In genomic region chr19:49915271-49915670, GRCh38 we compare ENCODE assay signal across 16 cellular contexts. TPM values are rescaled to one million over a fixed set of nuclear protein-coding genes. Genes with fewer than 3 reads are reported as not detected.
DNase-seq lines count a peak whose midpoint lies in the region; ATAC-seq, FAIRE-seq and TF ChIP-seq lines count a peak whose summit lies in the region.
"Had no signal": no experiment of that assay in that cellular context is flagged by ENCODE, and none has a peak within 500 bp of the region (broad histone marks: within the 10 kb centered on the region; RNA-seq: fewer than 3 reads in every experiment).

No MANE protein-coding gene starts in this region.

- no peak overlapping the region for H3K4me3 Mint-ChIP-seq in effector memory CD8-positive, alpha-beta T cell
- no peak overlapping the region for H3K4me3 Mint-ChIP-seq in type B pancreatic cell

- BruUV-seq in OCI-LY7 (replicated peaks; lab: Mats Ljungman, UMichigan), result no TSS peak

- H3K4me3 ChIP-seq in OCI-LY7 (ENCODE audit: low read depth, low read length, poor library complexity, severe bottlenecking), result no peak overlapping the region
- H3K4me3 ChIP-seq in small intestine (ENCODE audit: low read depth in 1 of 2, low read length in 2 of 2), result no peak overlapping the region
- H3K4me3 ChIP-seq in gastroesophageal sphincter, result no peak overlapping the region

- peaks cover 14% of the 10 kb centered on the region for H3K4me1 ChIP-seq in OCI-LY7 (ENCODE audit: insufficient read depth, low read length, poor library complexity, severe bottlenecking)
- H3K4me1 ChIP-seq in small intestine (ENCODE audit: control insufficient read depth in 2 of 2, insufficient read depth in 1 of 2, low read depth in 1 of 2, low read length in 1 of 2), result no peaks in the 10 kb centered on the region
- peaks cover 0 to 30% (median 8%) of the 10 kb centered on the region in 3 donors for H3K4me1 ChIP-seq in gastroesophageal sphincter

- ATAC-seq in activated naive CD4-positive, alpha-beta T cell treated with anti-CD3 and anti-CD28 coated beads, Interleukin-2, amount 50 U/mL, for 72 hours, result no peak
- ATAC-seq in effector memory CD8-positive, alpha-beta T cell (replicated peaks), result no peak
- no peak for ATAC-seq in GM18870 (IDR thresholded peaks at IDR 0.05; ENCODE audit: unreplicated experiment)
- ATAC-seq in gastroesophageal sphincter, result no peak

- H2AFZ ChIP-seq in OCI-LY7 (ENCODE audit: low read length), result no peak overlapping the region

- no peak for TF ChIP-seq POLR2A in gastroesophageal sphincter (IDR thresholded peaks at IDR 0.05)

- no peak for DNase-seq in activated naive CD4-positive, alpha-beta T cell treated with anti-CD3 and anti-CD28 coated beads, Interleukin-2, amount 50 U/mL, for 72 hours (ENCODE audit: low spot score in 2 of 2)
- no peak for DNase-seq in activated naive CD4-positive, alpha-beta T cell treated with Interleukin-2 at 50 U/mL for 16 hours
- no peak for DNase-seq in OCI-LY7 (ENCODE audit: low spot score)
- no peak for DNase-seq in effector memory CD8-positive, alpha-beta T cell
- DNase-seq in type B pancreatic cell (ENCODE audit: extremely low spot score, unreplicated experiment), result no peak
- DNase-seq in small intestine, result no peak
- DNase-seq: activated CD4-positive, CD25-positive, alpha-beta regulatory T cell; activated T-cell treated with anti-CD3 and anti-CD28 coated beads, Interleukin-2, amount 50 U/mL, for 48 hours; effector memory CD4-positive, alpha-beta T cell; islet precursor cell; NCI-H1092 treated with DMSO at 0.1 percent for 48 hours; NCI-H226; stimulated activated CD4-positive, alpha-beta T cell treated with anti-CD3 and anti-CD28 coated beads, Interleukin-12 subunit alpha, Interleukin-12 subunit beta, amount 100 ng/mL, for 4 hours had no signal

- peak; percentile 43 for TF ChIP-seq CTCF in OCI-LY7 (conservative IDR thresholded peaks at IDR 0.05; ENCODE audit: low read length)
- peak; percentile 49 for TF ChIP-seq CTCF in type B pancreatic cell (conservative IDR thresholded peaks at IDR 0.05)
- no peak for TF ChIP-seq CTCF in gastroesophageal sphincter (IDR thresholded peaks at IDR 0.05)

- no peak for TF ChIP-seq EP300 in gastroesophageal sphincter (IDR thresholded peaks at IDR 0.05)

- peaks cover 93% of the 10 kb centered on the region for H3K36me3 ChIP-seq in OCI-LY7 (ENCODE audit: insufficient read depth, low read length)
- peaks cover 0 to 4% of the 10 kb centered on the region in 2 donors for H3K36me3 ChIP-seq in small intestine (ENCODE audit: control insufficient read depth in 2 of 2, insufficient read depth in 2 of 2, low read length in 2 of 2)
- H3K36me3 ChIP-seq in gastroesophageal sphincter, result peaks cover 0 to 67% of the 10 kb centered on the region in 2 donors

- no peaks in the 10 kb centered on the region for H3K9me2 ChIP-seq in OCI-LY7 (ENCODE audit: insufficient read depth, low read length)

- H3K27me3 ChIP-seq in small intestine (ENCODE audit: control insufficient read depth in 2 of 2, insufficient read depth in 2 of 2, low read length in 2 of 2) (no peaks in the 10 kb centered on the region), gastroesophageal sphincter (no peaks in the 10 kb centered on the region)

- WGBS in small intestine, 3 donors, result 97 to 98% (median 97%) methylated on average over 6 of the region's 6 CpGs
- 98 to 100% methylated on average over 2 to 6 of the region's 6 CpGs for WGBS in gastroesophageal sphincter (ENCODE audit: low coverage in 1 of 2), 2 donors

- H3K27me3 Mint-ChIP-seq in effector memory CD8-positive, alpha-beta T cell, result no peaks in the 10 kb centered on the region
- no peaks in the 10 kb centered on the region for H3K27me3 Mint-ChIP-seq in type B pancreatic cell

- H3K9me3 ChIP-seq in OCI-LY7 (ENCODE audit: low read length), result no peaks in the 10 kb centered on the region
- H3K9me3 ChIP-seq in small intestine (ENCODE audit: control insufficient read depth, low read depth), result no peaks in the 10 kb centered on the region
- H3K9me3 ChIP-seq in gastroesophageal sphincter, result no peaks in the 10 kb centered on the region

- H4K20me1 ChIP-seq in OCI-LY7 (ENCODE audit: insufficient read depth, low read length), result peaks cover 6% of the 10 kb centered on the region; the same call in 1 of the 2 replicates

- no peak overlapping the region for H3K4me2 ChIP-seq in OCI-LY7 (ENCODE audit: low read length)

- peaks cover 12 to 56% of the 10 kb centered on the region in 2 donors for H3K36me3 Mint-ChIP-seq in activated naive CD4-positive, alpha-beta T cell treated with anti-CD3 and anti-CD28 coated beads, Interleukin-2, amount 50 U/mL, for 72 hours
- H3K36me3 Mint-ChIP-seq in effector memory CD8-positive, alpha-beta T cell (ENCODE audit: insufficient read depth), result peaks cover 40% of the 10 kb centered on the region
- peaks cover 39% of the 10 kb centered on the region for H3K36me3 Mint-ChIP-seq in type B pancreatic cell

- no peaks in the 10 kb centered on the region for H3K9me3 Mint-ChIP-seq in activated naive CD4-positive, alpha-beta T cell treated with anti-CD3 and anti-CD28 coated beads, Interleukin-2, amount 50 U/mL, for 72 hours
- H3K9me3 Mint-ChIP-seq in effector memory CD8-positive, alpha-beta T cell, result no peaks in the 10 kb centered on the region
- H3K9me3 Mint-ChIP-seq in type B pancreatic cell, result peaks cover 4% of the 10 kb centered on the region

- H3K27ac ChIP-seq in OCI-LY7 (ENCODE audit: low read depth, low read length, poor library complexity, severe bottlenecking) (no peak overlapping the region), small intestine (ENCODE audit: low read depth in 1 of 2, low read length in 1 of 2) (no peak overlapping the region), gastroesophageal sphincter (no peak overlapping the region)

- H3K27ac Mint-ChIP-seq in activated naive CD4-positive, alpha-beta T cell treated with anti-CD3 and anti-CD28 coated beads, Interleukin-2, amount 50 U/mL, for 72 hours, result peak overlapping the region; percentile 4 to 17
- peak overlapping the region; percentile 23 to 86 for H3K27ac Mint-ChIP-seq in effector memory CD8-positive, alpha-beta T cell
- no peak overlapping the region for H3K27ac Mint-ChIP-seq in type B pancreatic cell

- H3K4me1 Mint-ChIP-seq in effector memory CD8-positive, alpha-beta T cell (ENCODE audit: low read depth in 2 of 2), result peaks cover 19 to 24% of the 10 kb centered on the region in 2 donors
- H3K4me1 Mint-ChIP-seq in type B pancreatic cell (ENCODE audit: unreplicated experiment), result peaks cover 35% of the 10 kb centered on the region

- intact Hi-C loops in OCI-LY7 (cut with micrococcal nuclease; ENCODE audit: unreplicated experiment), result no loop called here

- POLR2A ChIA-PET in OCI-LY7 (lab: Charles Lee), result no interaction called here

- peaks cover 59% of the 10 kb centered on the region for H3K79me2 ChIP-seq in OCI-LY7 (ENCODE audit: insufficient read depth, low read depth, low read length)

- FAIRE-seq in small intestine (lab: Jason Lieb, UNC), result no peak

- CTCF ChIA-PET in OCI-LY7 (lab: Charles Lee; ENCODE audit: unreplicated experiment), result no interaction called here

RNA-seq across cellular contexts. Expression of gene ATF5, which starts 13.7 kb away (rescaled TPM):
- 10 to 100 TPM in 1 of 2 donors, 1 to 10 TPM in 1; 7.7 to 13.2 TPM for total RNA-seq in activated naive CD4-positive, alpha-beta T cell treated with anti-CD3 and anti-CD28 coated beads, Interleukin-2, amount 50 U/mL, for 72 hours
- 265 and 268 TPM in 2 replicates for total RNA-seq in OCI-LY7 (2014; rRNA removed; shearing (Covaris generic))
- total RNA-seq in OCI-LY7 (2022) (527 and 597 TPM in 2 replicates), type B pancreatic cell (ENCODE audit: low replicate concordance) (18.1 and 21.4 TPM in 2 replicates), gastroesophageal sphincter (10 to 100 TPM; 12.3 to 22.7 (median 16.7) TPM)
- polyA plus RNA-seq in small intestine, result 10 to 100 TPM; 40.2 to 51.7 (median 44.3) TPM

RNA-seq across cellular contexts. Expression of gene NUP62, which starts 14.0 kb away (rescaled TPM):
- total RNA-seq in activated naive CD4-positive, alpha-beta T cell treated with anti-CD3 and anti-CD28 coated beads, Interleukin-2, amount 50 U/mL, for 72 hours, result 100 to 1,000 TPM in 1 of 2 donors, 10 to 100 TPM in 1; 82.5 to 109 TPM
- total RNA-seq in OCI-LY7 (2014; rRNA removed; shearing (Covaris generic)), result 56.3 and 75.6 TPM in 2 replicates
- 70.1 and 76.3 TPM in 2 replicates for total RNA-seq in OCI-LY7 (2022)
- 77.4 and 88.8 TPM in 2 replicates for total RNA-seq in type B pancreatic cell (ENCODE audit: low replicate concordance)
- polyA plus RNA-seq in small intestine, result 10 to 100 TPM; 20.5 to 31.6 (median 24.2) TPM
- total RNA-seq in gastroesophageal sphincter, result 10 to 100 TPM; 30.1 to 43.2 (median 37.7) TPM

RNA-seq across cellular contexts. Expression of gene IL4I1, which starts 18.6 kb away (rescaled TPM):
- total RNA-seq in activated naive CD4-positive, alpha-beta T cell treated with anti-CD3 and anti-CD28 coated beads, Interleukin-2, amount 50 U/mL, for 72 hours, result 10 to 100 TPM in 1 of 2 donors, 1 to 10 TPM in 1; 6.3 to 11.1 TPM
- total RNA-seq in OCI-LY7 (2014; rRNA removed; shearing (Covaris generic)), result 0.25 and 0.39 TPM in 2 replicates
- total RNA-seq in OCI-LY7 (2022) (1.7 and 1.8 TPM in 2 replicates), type B pancreatic cell (ENCODE audit: low replicate concordance) (0.58 and 0.74 TPM in 2 replicates), gastroesophageal sphincter (1 to 10 TPM in 1 of 4 donors, under 1 TPM in 1, not detected in 2; 0.39 to 1.2 TPM)
- polyA plus RNA-seq in small intestine, result 1 to 10 TPM in 2 of 3 donors, not detected in 1; 1.0 to 1.3 TPM
- total RNA-seq: temporal lobe had no signal

RNA-seq across cellular contexts. Expression of gene TBC1D17, which starts 37.8 kb away (rescaled TPM):
- 10 to 100 TPM; 28.8 to 53.0 TPM for total RNA-seq in activated naive CD4-positive, alpha-beta T cell treated with anti-CD3 and anti-CD28 coated beads, Interleukin-2, amount 50 U/mL, for 72 hours
- total RNA-seq in OCI-LY7 (2014; rRNA removed; shearing (Covaris generic)), result 7.9 and 8.0 TPM in 2 replicates
- total RNA-seq in OCI-LY7 (2022) (24.0 and 31.1 TPM in 2 replicates), type B pancreatic cell (ENCODE audit: low replicate concordance) (33.9 and 45.9 TPM in 2 replicates), gastroesophageal sphincter (10 to 100 TPM; 25.1 to 41.9 (median 37.3) TPM)
- 10 to 100 TPM; 23.6 to 52.6 (median 36.2) TPM for polyA plus RNA-seq in small intestine

RNA-seq across cellular contexts. Expression of gene AKT1S1, which starts 38.1 kb away (rescaled TPM):
- 10 to 100 TPM; 16.9 to 34.4 TPM for total RNA-seq in activated naive CD4-positive, alpha-beta T cell treated with anti-CD3 and anti-CD28 coated beads, Interleukin-2, amount 50 U/mL, for 72 hours
- total RNA-seq in OCI-LY7 (2014; rRNA removed; shearing (Covaris generic)), result 7.3 TPM in 2 replicates
- total RNA-seq in OCI-LY7 (2022) (19.8 and 21.2 TPM in 2 replicates), type B pancreatic cell (ENCODE audit: low replicate concordance) (35.8 and 40.1 TPM in 2 replicates), gastroesophageal sphincter (10 to 100 TPM; 14.4 to 24.6 (median 19.7) TPM)
- polyA plus RNA-seq in small intestine, result 10 to 100 TPM; 30.6 to 54.9 (median 35.1) TPM

Comparison
In these comparisons a context has a peak if more than half of its experiments do, and no peak if none do; other contexts are left out.
1. CTCF ChIP-seq: peak in OCI-LY7 (single experiment) and type B pancreatic cell (single experiment); none in gastroesophageal sphincter (0 of 4).
2. RNA of gene ATF5, which starts 13.7 kb away (total RNA-seq): 265 to 597 TPM in OCI-LY7; 12.3 to 22.7 TPM in gastroesophageal sphincter, 18.1 to 21.4 TPM in type B pancreatic cell and 7.7 to 13.2 TPM in activated naive CD4-positive, alpha-beta T cell treated with anti-CD3 and anti-CD28 coated beads, Interleukin-2, amount 50 U/mL, for 72 hours; every median in the first group is over 10 times any median in the second.